Comparison of ENCODE assay signal across 17 cellular contexts in the genomic region with DNA sequence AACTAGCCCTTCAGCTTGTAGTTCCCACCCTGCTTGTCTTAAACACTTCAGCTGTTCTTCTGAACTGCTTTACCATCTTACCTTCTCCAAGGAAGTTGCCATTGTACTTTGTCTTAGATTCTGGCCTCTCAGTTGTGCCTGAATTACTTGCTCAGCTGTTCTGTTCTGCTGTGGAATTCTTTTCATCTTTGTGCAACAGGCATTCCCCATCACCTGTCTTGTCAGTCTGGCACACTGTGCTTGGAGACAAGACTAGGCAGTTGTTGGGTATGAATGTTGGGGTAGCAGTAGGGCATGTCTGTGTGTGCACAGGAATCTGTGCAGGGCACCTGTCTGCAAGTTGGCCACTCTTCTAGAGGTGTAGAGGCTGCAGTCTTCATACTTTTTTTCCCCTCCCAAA.
"Had no signal": no experiment of that assay in that cellular context is flagged by ENCODE, and none has a peak within 500 bp of the region (broad histone marks: within the 10 kb centered on the region; RNA-seq: fewer than 3 reads in every experiment).

No MANE protein-coding gene starts in this region.

- H3K4me3 Mint-ChIP-seq: activated CD4-positive, alpha-beta memory T cell treated with anti-CD3 and anti-CD28 coated beads, Interleukin-2, amount 10 ng/mL, durations not matched to agents 7 days and 5 days; activated naive CD4-positive, alpha-beta T cell treated with anti-CD3 and anti-CD28 coated beads, Interleukin-2, amount 50 U/mL, for 24 hours; activated T-cell treated with anti-CD3 and anti-CD28 coated beads, Interleukin-2, amount 50 U/mL, for 4 hours; naive thymus-derived CD8-positive, alpha-beta T cell; stimulated activated naive CD8-positive, alpha-beta T cell treated with anti-CD3 and anti-CD28 coated beads, Interleukin-15, Interleukin-2, amounts not matched to agents 100 ng/mL and 50 ng/mL, for 24 hours; T-helper 17 cell had no signal

- H3K27me3 Mint-ChIP-seq: activated CD4-positive, alpha-beta memory T cell treated with anti-CD3 and anti-CD28 coated beads, Interleukin-2, amount 10 ng/mL, durations not matched to agents 7 days and 5 days; activated naive CD4-positive, alpha-beta T cell treated with anti-CD3 and anti-CD28 coated beads, Interleukin-2, amount 50 U/mL, for 24 hours; naive thymus-derived CD8-positive, alpha-beta T cell; stimulated activated naive CD8-positive, alpha-beta T cell treated with anti-CD3 and anti-CD28 coated beads, Interleukin-15, Interleukin-2, amounts not matched to agents 100 ng/mL and 50 ng/mL, for 24 hours; T-helper 17 cell had no signal

- DNase-seq: activated CD4-positive, alpha-beta memory T cell treated with anti-CD3 and anti-CD28 coated beads, Interleukin-2, amount 10 ng/mL, durations not matched to agents 7 days and 5 days; activated CD4-positive, alpha-beta T cell treated with anti-CD3 and anti-CD28 coated beads for 4 hours; activated effector memory CD4-positive, alpha-beta T cell treated with Interleukin-2 at 50 U/mL for 16 hours; activated T-cell treated with anti-CD3 and anti-CD28 coated beads, Interleukin-2, amount 50 U/mL, for 4 hours; adrenal gland; central memory CD4-positive, alpha-beta T cell; effector CD8-positive, alpha-beta T cell; foreskin fibroblast; head of caudate nucleus; naive thymus-derived CD8-positive, alpha-beta T cell; nucleus accumbens; right cardiac atrium; small intestine; T-helper 17 cell; upper lobe of right lung had no signal

- H3K27ac Mint-ChIP-seq: activated CD4-positive, alpha-beta memory T cell treated with anti-CD3 and anti-CD28 coated beads, Interleukin-2, amount 10 ng/mL, durations not matched to agents 7 days and 5 days; activated naive CD4-positive, alpha-beta T cell treated with anti-CD3 and anti-CD28 coated beads, Interleukin-2, amount 50 U/mL, for 24 hours; naive thymus-derived CD8-positive, alpha-beta T cell; stimulated activated naive CD8-positive, alpha-beta T cell treated with anti-CD3 and anti-CD28 coated beads, Interleukin-15, Interleukin-2, amounts not matched to agents 100 ng/mL and 50 ng/mL, for 24 hours; T-helper 17 cell had no signal

- ATAC-seq: activated T-cell treated with anti-CD3 and anti-CD28 coated beads, Interleukin-2, amount 50 U/mL, for 4 hours; naive thymus-derived CD8-positive, alpha-beta T cell; right cardiac atrium; T-helper 17 cell; upper lobe of right lung had no signal

- H3K9me3 Mint-ChIP-seq: activated CD4-positive, alpha-beta memory T cell treated with anti-CD3 and anti-CD28 coated beads, Interleukin-2, amount 10 ng/mL, durations not matched to agents 7 days and 5 days; activated naive CD4-positive, alpha-beta T cell treated with anti-CD3 and anti-CD28 coated beads, Interleukin-2, amount 50 U/mL, for 24 hours; activated T-cell treated with anti-CD3 and anti-CD28 coated beads, Interleukin-2, amount 50 U/mL, for 4 hours; stimulated activated naive CD8-positive, alpha-beta T cell treated with anti-CD3 and anti-CD28 coated beads, Interleukin-15, Interleukin-2, amounts not matched to agents 100 ng/mL and 50 ng/mL, for 24 hours had no signal
